Comparison of ENCODE assay signal across 1 cellular context in genomic region chr1:154553056-154553822, GRCh38.
TF ChIP-seq lines count a peak whose summit lies in the region.

No MANE protein-coding gene starts in this region.

TF ChIP-seq in IMR-90, 13 proteins besides CTCF, POLR2A, EP300 and RAD21:
- TF ChIP-seq ELK1 (IDR thresholded peaks at IDR 0.05; ENCODE audit: borderline replicate concordance, low read depth, low read length) (no peak), RFX5 (IDR thresholded peaks at IDR 0.05; ENCODE audit: low read depth, low read length) (no peak), USF2 (IDR thresholded peaks at IDR 0.05; ENCODE audit: low read depth, low read length) (no peak), CEBPB (IDR thresholded peaks at IDR 0.05; ENCODE audit: low read depth, low read length) (no peak), MXI1 (IDR thresholded peaks at IDR 0.05; ENCODE audit: borderline replicate concordance, low read depth, low read length) (no peak)
